26 cellular contexts compared by ENCODE assay signal in genomic region chr2:209351636-209352035, GRCh38.
DNase-seq lines count a peak whose midpoint lies in the region; ATAC-seq and TF ChIP-seq lines count a peak whose summit lies in the region.
"Had no signal": no experiment of that assay in that cellular context is flagged by ENCODE, and none has a peak within 500 bp of the region (broad histone marks: within the 10 kb centered on the region; RNA-seq: fewer than 3 reads in every experiment).

No MANE protein-coding gene starts in this region.

- H3K27me3 Mint-ChIP-seq in stimulated activated naive CD8-positive, alpha-beta T cell treated with anti-CD3 and anti-CD28 coated beads, Interleukin-15, amount 100 ng/mL, for 72 hours = no peaks in the 10 kb centered on the region
- H3K27me3 Mint-ChIP-seq: CD8-positive, alpha-beta memory T cell had no signal

- no peaks in the 10 kb centered on the region for H3K4me1 Mint-ChIP-seq in stimulated activated naive CD8-positive, alpha-beta T cell treated with anti-CD3 and anti-CD28 coated beads, Interleukin-15, amount 100 ng/mL, for 72 hours
- H3K4me1 Mint-ChIP-seq: CD14-positive monocyte; CD8-positive, alpha-beta memory T cell had no signal

- no peak for ATAC-seq in stimulated activated naive CD8-positive, alpha-beta T cell treated with anti-CD3 and anti-CD28 coated beads, Interleukin-15, amount 100 ng/mL, for 72 hours
- no peak for ATAC-seq in HG03521 (IDR thresholded peaks at IDR 0.05; ENCODE audit: unreplicated experiment)
- no peak for ATAC-seq in HG03159 (IDR thresholded peaks at IDR 0.05; ENCODE audit: unreplicated experiment)
- ATAC-seq: GM23338, K562 had no signal

- H3K4me3 Mint-ChIP-seq in stimulated activated naive CD8-positive, alpha-beta T cell treated with anti-CD3 and anti-CD28 coated beads, Interleukin-15, amount 100 ng/mL, for 72 hours = no peak overlapping the region
- H3K4me3 Mint-ChIP-seq: CD14-positive monocyte; CD8-positive, alpha-beta memory T cell; GM23338; H9 had no signal

- H3K4me3 ChIP-seq in AG10803 (ENCODE audit: low read length) = no peak overlapping the region
- H3K4me3 ChIP-seq: GM23338, K562 had no signal

- DNase-seq in AG10803 (ENCODE audit: low read depth) (peak; percentile 8), GM04504 (ENCODE audit: low read depth) (peak; percentile 26), amniotic epithelial cell (ENCODE audit: low read depth) (peak; percentile 37), left kidney (ENCODE audit: low read depth, low spot score) (peak; percentile 24)
- DNase-seq in stimulated activated naive CD8-positive, alpha-beta T cell treated with anti-CD3 and anti-CD28 coated beads, Interleukin-15, amount 100 ng/mL, for 72 hours = no peak
- DNase-seq: BE2C; CD8-positive, alpha-beta memory T cell; DMS 273 treated with DMSO at 0.1 percent for 48 hours; DMS79; H9; Kasumi-1; NCI-H1092 treated with DMSO at 0.1 percent for 48 hours; NCI-H1436; NCI-H187 treated with DMSO at 0.1 percent for 48 hours; NCI-H2171 treated with DMSO at 0.1 percent for 48 hours; NCI-H446; NCI-H524 treated with DMSO at 0.1 percent for 48 hours; NCI-H774; SIG-M5; SK-N-SH; SW 1271 had no signal

- H3K27ac Mint-ChIP-seq in stimulated activated naive CD8-positive, alpha-beta T cell treated with anti-CD3 and anti-CD28 coated beads, Interleukin-15, amount 100 ng/mL, for 72 hours = no peak overlapping the region
- H3K27ac Mint-ChIP-seq: CD14-positive monocyte; CD8-positive, alpha-beta memory T cell; GM23338; H9 had no signal

- H3K9me3 Mint-ChIP-seq in stimulated activated naive CD8-positive, alpha-beta T cell treated with anti-CD3 and anti-CD28 coated beads, Interleukin-15, amount 100 ng/mL, for 72 hours = no peaks in the 10 kb centered on the region

- TF ChIP-seq CTCF in AG10803 (conservative IDR thresholded peaks at IDR 0.05; ENCODE audit: low read length) = no peak

Comparison
In these comparisons a context has a peak if more than half of its experiments do, and no peak if none do; other contexts are left out.
1. DNase-seq: peak in AG10803 (single experiment), GM04504 (single experiment), amniotic epithelial cell (single experiment) and left kidney (single experiment); none in stimulated activated naive CD8-positive, alpha-beta T cell treated with anti-CD3 and anti-CD28 coated beads, Interleukin-15, amount 100 ng/mL, for 72 hours (0 of 2).